Comparison of ENCODE assay signal across 10 cellular contexts in genomic region chr19:10816691-10817090, GRCh38. TPM values are rescaled to one million over a fixed set of nuclear protein-coding genes. Genes with fewer than 3 reads are reported as not detected.
DNase-seq lines count a peak whose midpoint lies in the region; ATAC-seq and TF ChIP-seq lines count a peak whose summit lies in the region.
"Had no signal": no experiment of that assay in that cellular context is flagged by ENCODE, and none has a peak within 500 bp of the region (broad histone marks: within the 10 kb centered on the region; RNA-seq: fewer than 3 reads in every experiment).

No MANE protein-coding gene starts in this region.

- no peak for DNase-seq in BJ (ENCODE audit: low read depth)
- DNase-seq in SK-N-MC (ENCODE audit: low read depth, low spot score), result no peak
- no peak for DNase-seq in RKO (ENCODE audit: low spot score)
- no peak for DNase-seq in SIG-M5 (lab: John Stamatoyannopoulos, UW)
- DNase-seq in NCI-H526 treated with DMSO at 0.1 percent for 48 hours (lab: John Stamatoyannopoulos, UW), result no peak
- DNase-seq: Kasumi-1, occipital lobe had no signal

- no peak for TF ChIP-seq EP300 in gastroesophageal sphincter (IDR thresholded peaks at IDR 0.05)

- ATAC-seq in gastroesophageal sphincter (no peak), GM21381 (IDR thresholded peaks at IDR 0.05; ENCODE audit: unreplicated experiment) (no peak)

- TF ChIP-seq CTCF in BJ (IDR thresholded peaks at IDR 0.05; ENCODE audit: insufficient read depth, low read depth, low read length), result no peak
- TF ChIP-seq CTCF in gastroesophageal sphincter (IDR thresholded peaks at IDR 0.05), result no peak

- CTCF ChIA-PET in BJ (lab: Yijun Ruan, JAX), result no interaction called here

- no peaks in the 10 kb centered on the region for H3K27me3 ChIP-seq in BJ (ENCODE audit: control insufficient read depth, insufficient read depth, low read length)
- H3K27me3 ChIP-seq in gastroesophageal sphincter, result no peaks in the 10 kb centered on the region
- no peaks in the 10 kb centered on the region for H3K27me3 ChIP-seq in skeletal muscle satellite cell (ENCODE audit: control insufficient read depth, insufficient read depth, low read length)

- no peak for TF ChIP-seq POLR2A in gastroesophageal sphincter (IDR thresholded peaks at IDR 0.05)

- H3K27ac ChIP-seq in SK-N-MC (peak overlapping the region; percentile 89), gastroesophageal sphincter (peak overlapping the region in 3 of 4 donors; percentile 53 to 71 (median 66))

- H3K4me1 ChIP-seq in gastroesophageal sphincter (peaks cover 0 to 17% (median 0%) of the 10 kb centered on the region in 3 donors), skeletal muscle satellite cell (ENCODE audit: control insufficient read depth, insufficient read depth, low read length) (peaks cover 42% of the 10 kb centered on the region)

- peak overlapping the region; percentile 2 for H3K4me2 ChIP-seq in skeletal muscle satellite cell (ENCODE audit: low read length)

- WGBS in gastroesophageal sphincter (ENCODE audit: low coverage in 1 of 2), 2 donors, result no CpG with 5 or more reads among the region's 11 CpGs

- POLR2A ChIA-PET in BJ (lab: Charles Lee), result no interaction called here

- no peaks in the 10 kb centered on the region for H3K9me3 ChIP-seq in SK-N-MC (ENCODE audit: low read depth, low read length)
- no peaks in the 10 kb centered on the region for H3K9me3 ChIP-seq in gastroesophageal sphincter
- H3K9me3 ChIP-seq in skeletal muscle satellite cell (replicated peaks; ENCODE audit: low read length), result no peaks in the 10 kb centered on the region

- H3K36me3 ChIP-seq in BJ (ENCODE audit: control insufficient read depth, insufficient read depth, low read length), result peaks cover 34% of the 10 kb centered on the region
- peaks cover 33% of the 10 kb centered on the region for H3K36me3 ChIP-seq in SK-N-MC (ENCODE audit: insufficient read depth, low read length)
- peaks cover 0 to 94% of the 10 kb centered on the region in 2 donors for H3K36me3 ChIP-seq in gastroesophageal sphincter
- H3K36me3 ChIP-seq in skeletal muscle satellite cell (ENCODE audit: insufficient read depth, low read length), result peaks cover 57% of the 10 kb centered on the region

- peak overlapping the region; percentile 72 for H3K4me3 ChIP-seq in BJ (ENCODE audit: low read depth, low read length)
- peak overlapping the region; percentile 80 for H3K4me3 ChIP-seq in SK-N-MC
- peak overlapping the region in 1 of 2 donors; percentile 39 for H3K4me3 ChIP-seq in gastroesophageal sphincter
- no peak overlapping the region for H3K4me3 ChIP-seq in skeletal muscle satellite cell (ENCODE audit: low read length)

- H3K9ac ChIP-seq in SK-N-MC (ENCODE audit: insufficient read length) (peak overlapping the region; percentile 79), skeletal muscle satellite cell (ENCODE audit: low read depth, low read length) (no peak overlapping the region)

RNA-seq across cellular contexts. Expression of gene TMED1, which starts 19.3 kb away (rescaled TPM):
- polyA plus RNA-seq in BJ (2011; rRNA removed), result 50.2 and 85.3 TPM in 2 replicates
- 11.9 and 14.3 TPM in 2 replicates for polyA minus RNA-seq in BJ (2011; rRNA and poly(A)+ RNA removed)
- 10 to 100 TPM; 15.4 to 36.9 (median 31.7) TPM for total RNA-seq in gastroesophageal sphincter
- total RNA-seq in skeletal muscle satellite cell (2012; rRNA removed), result 25.6 and 31.7 TPM in 2 replicates

RNA-seq across cellular contexts. Expression of gene C19orf38, which starts 31.5 kb away (rescaled TPM):
- 0.20 and 0.26 TPM in 2 replicates for polyA plus RNA-seq in BJ (2011; rRNA removed)
- 0.26 and 0.33 TPM in 2 replicates for polyA minus RNA-seq in BJ (2011; rRNA and poly(A)+ RNA removed)
- 1 to 10 TPM in 2 of 4 donors, under 1 TPM in 1, not detected in 1; 0.89 to 3.1 (median 2.1) TPM for total RNA-seq in gastroesophageal sphincter
- 0.22 TPM in 1 of 2 replicates, not detected in the other for total RNA-seq in skeletal muscle satellite cell (2012; rRNA removed)

RNA-seq across cellular contexts. Expression of gene CARM1, which starts 54.7 kb away (rescaled TPM):
- polyA plus RNA-seq in BJ (2011; rRNA removed), result 17.9 and 33.7 TPM in 2 replicates
- polyA minus RNA-seq in BJ (2011; rRNA and poly(A)+ RNA removed), result 26.6 and 27.8 TPM in 2 replicates
- 10 to 100 TPM; 17.0 to 37.1 (median 18.8) TPM for total RNA-seq in gastroesophageal sphincter
- 34.0 and 42.6 TPM in 2 replicates for total RNA-seq in skeletal muscle satellite cell (2012; rRNA removed)
